In genomic region chr20:50312682-50313187, GRCh38 we compare ENCODE assay signal across 11 cellular contexts.
DNase-seq lines count a peak whose midpoint lies in the region; ATAC-seq, FAIRE-seq and TF ChIP-seq lines count a peak whose summit lies in the region.
"Had no signal": no experiment of that assay in that cellular context is flagged by ENCODE, and none has a peak within 500 bp of the region (broad histone marks: within the 10 kb centered on the region; RNA-seq: fewer than 3 reads in every experiment).

No MANE protein-coding gene starts in this region.

- no TSS peak for BruUV-seq in MCF 10A (replicated peaks; lab: Mats Ljungman, UMichigan)

- peaks cover 7% of the 10 kb centered on the region for H3K9me3 Mint-ChIP-seq in MCF 10A (ENCODE audit: unreplicated experiment)
- no peaks in the 10 kb centered on the region for H3K9me3 Mint-ChIP-seq in stimulated activated effector memory CD8-positive, alpha-beta T cell treated with anti-CD3 and anti-CD28 coated beads, Interleukin-12 subunit alpha, Interleukin-12 subunit beta, amount 100 ng/mL, for 72 hours

- TF ChIP-seq CTCF in MCF 10A (IDR thresholded peaks at IDR 0.05; ENCODE audit: unreplicated experiment): no peak
- TF ChIP-seq CTCF in keratinocyte (optimal IDR thresholded peaks at IDR 0.05 in 1 of 3, IDR thresholded peaks at IDR 0.05 in 1 of 3, conservative IDR thresholded peaks at IDR 0.05 in 1 of 3; ENCODE audit: extremely low read depth in 1 of 3, insufficient read depth in 2 of 3, low read length in 3 of 3): no peak

- intact Hi-C loops in MCF 10A (cut with micrococcal nuclease): no loop called here

- H3K27ac ChIP-seq in keratinocyte (ENCODE audit: control insufficient read depth, insufficient read depth, low read length): no peak overlapping the region
- peak overlapping the region; percentile 59 for H3K27ac ChIP-seq in skeletal muscle tissue (ENCODE audit: low read depth, low read length)

- POLR2A ChIA-PET in MCF 10A (lab: Yijun Ruan, JAX): interaction anchor here (0.6 to 7.4 kb wide), 12 partner anchors 8 to 200 kb away, joined by 3 to 41 read pairs (median 3); partner anchors contain the start of gene CEBPB

- CTCF ChIA-PET in MCF 10A (lab: Yijun Ruan, JAX): interaction anchor here (0.6 to 1.6 kb wide), 8 partner anchors 8 to 804 kb away, joined by 3 to 4 read pairs (median 3); no protein-coding TSS in a partner anchor

- H3K79me2 ChIP-seq in keratinocyte (ENCODE audit: control insufficient read depth, insufficient read depth, low read length): no peaks in the 10 kb centered on the region

- H3K36me3 ChIP-seq in keratinocyte (ENCODE audit: control insufficient read depth in 2 of 2, extremely low read depth in 1 of 2, insufficient read depth in 2 of 2, low read length in 2 of 2) (no peaks in the 10 kb centered on the region), skeletal muscle tissue (ENCODE audit: control insufficient read depth in 3 of 3, insufficient read depth in 3 of 3, low read length in 3 of 3) (no peaks in the 10 kb centered on the region)

- ATAC-seq in stimulated activated effector memory CD8-positive, alpha-beta T cell treated with anti-CD3 and anti-CD28 coated beads, Interleukin-12 subunit alpha, Interleukin-12 subunit beta, amount 100 ng/mL, for 72 hours: no peak
- ATAC-seq in HG03108 (IDR thresholded peaks at IDR 0.05; ENCODE audit: unreplicated experiment): no peak

- no peaks in the 10 kb centered on the region for H3K9me1 ChIP-seq in keratinocyte (ENCODE audit: control insufficient read depth, extremely low read depth, insufficient read depth, low read length)

- H3K9me3 ChIP-seq in keratinocyte (ENCODE audit: control insufficient read depth, low read depth, low read length): no peaks in the 10 kb centered on the region
- H3K9me3 ChIP-seq in skeletal muscle tissue (ENCODE audit: control insufficient read depth in 3 of 3, low read length in 3 of 3): no peaks in the 10 kb centered on the region

- peak overlapping the region; percentile 29 for H3K4me2 ChIP-seq in keratinocyte (ENCODE audit: control insufficient read depth, extremely low read depth, insufficient read depth, low read depth, low read length)

- H4K20me1 ChIP-seq in keratinocyte (ENCODE audit: control insufficient read depth, extremely low read depth, insufficient read depth, low read length): no peaks in the 10 kb centered on the region

- no peaks in the 10 kb centered on the region for H3K27me3 ChIP-seq in keratinocyte (ENCODE audit: control insufficient read depth, extremely low read depth, insufficient read depth, low read length)
- H3K27me3 ChIP-seq in skeletal muscle tissue (ENCODE audit: control insufficient read depth in 3 of 3, insufficient read depth in 3 of 3, low read length in 3 of 3): no peaks in the 10 kb centered on the region

- peaks cover 12% of the 10 kb centered on the region for H3K36me3 Mint-ChIP-seq in MCF 10A (ENCODE audit: insufficient read depth, unreplicated experiment)
- H3K36me3 Mint-ChIP-seq in stimulated activated effector memory CD8-positive, alpha-beta T cell treated with anti-CD3 and anti-CD28 coated beads, Interleukin-12 subunit alpha, Interleukin-12 subunit beta, amount 100 ng/mL, for 72 hours: no peaks in the 10 kb centered on the region

- H2AFZ ChIP-seq in keratinocyte (ENCODE audit: control insufficient read depth, low read length): peak overlapping the region; percentile 18

- H3K4me1 ChIP-seq in keratinocyte (ENCODE audit: control insufficient read depth, extremely low read depth, insufficient read depth, low read length) (peaks cover 26% of the 10 kb centered on the region), skeletal muscle tissue (ENCODE audit: control insufficient read depth in 3 of 3, insufficient read depth in 3 of 3, low read length in 3 of 3) (peaks cover 28 to 38% (median 36%) of the 10 kb centered on the region in 3 donors)

- H3K4me3 ChIP-seq in keratinocyte (ENCODE audit: control insufficient read depth in 2 of 3, extremely low read depth in 1 of 3, insufficient read depth in 2 of 3, low read depth in 1 of 3, low read length in 3 of 3) (no peak overlapping the region), skeletal muscle tissue (ENCODE audit: low read length in 3 of 3) (no peak overlapping the region)

- H3K4me3 Mint-ChIP-seq in MCF 10A (ENCODE audit: unreplicated experiment): peak overlapping the region; percentile 58
- no peak overlapping the region for H3K4me3 Mint-ChIP-seq in stimulated activated effector memory CD8-positive, alpha-beta T cell treated with anti-CD3 and anti-CD28 coated beads, Interleukin-12 subunit alpha, Interleukin-12 subunit beta, amount 100 ng/mL, for 72 hours

- H3K4me1 Mint-ChIP-seq in MCF 10A (ENCODE audit: insufficient read depth, unreplicated experiment): peaks cover 41% of the 10 kb centered on the region
- H3K4me1 Mint-ChIP-seq in stimulated activated effector memory CD8-positive, alpha-beta T cell treated with anti-CD3 and anti-CD28 coated beads, Interleukin-12 subunit alpha, Interleukin-12 subunit beta, amount 100 ng/mL, for 72 hours: peaks cover 31% of the 10 kb centered on the region

- DNase-seq in H4 (ENCODE audit: low spot score) (peak; percentile 68), MCF 10A (ENCODE audit: unreplicated experiment) (peak; percentile 98), keratinocyte (ENCODE audit: low read depth, low spot score) (no peak), DMS79 (lab: John Stamatoyannopoulos, UW) (no peak), NCI-H2107 treated with DMSO at 0.1 percent for 48 hours (lab: John Stamatoyannopoulos, UW; ENCODE audit: unreplicated experiment) (no peak)
- DNase-seq in stimulated activated effector memory CD8-positive, alpha-beta T cell treated with anti-CD3 and anti-CD28 coated beads, Interleukin-12 subunit alpha, Interleukin-12 subunit beta, amount 100 ng/mL, for 72 hours (ENCODE audit: low spot score in 2 of 2): no peak
- DNase-seq: activated naive CD4-positive, alpha-beta T cell treated with Interleukin-2 at 50 U/mL for 16 hours; NCI-H524 had no signal

- peak overlapping the region; percentile 84 for H3K27ac Mint-ChIP-seq in MCF 10A (ENCODE audit: low read depth, unreplicated experiment)
- H3K27ac Mint-ChIP-seq in stimulated activated effector memory CD8-positive, alpha-beta T cell treated with anti-CD3 and anti-CD28 coated beads, Interleukin-12 subunit alpha, Interleukin-12 subunit beta, amount 100 ng/mL, for 72 hours: no peak overlapping the region

- H3K9ac ChIP-seq in keratinocyte (ENCODE audit: control insufficient read depth, extremely low read depth, insufficient read depth, low read length) (no peak overlapping the region), skeletal muscle tissue (ENCODE audit: low read depth in 1 of 3, low read length in 3 of 3) (peak overlapping the region in 2 of 3 donors; percentile 11 to 40)

- no peak for FAIRE-seq in keratinocyte (lab: Jason Lieb, UNC)
- FAIRE-seq: TTC549 had no signal

- dilution Hi-C loops in keratinocyte (cut with MboI; ENCODE audit: extremely low pct_ligation_motif_present, low sequenced_read_pairs): no loop called here

- H3K27me3 Mint-ChIP-seq in MCF 10A (ENCODE audit: insufficient read depth, unreplicated experiment): no peaks in the 10 kb centered on the region

Comparison
In these comparisons a context has a peak if more than half of its experiments do, and no peak if none do; other contexts are left out.
1. DNase-seq: peak in H4 (single experiment) and MCF 10A (single experiment); none in keratinocyte (single experiment), DMS79 (single experiment), NCI-H2107 treated with DMSO at 0.1 percent for 48 hours (single experiment) and stimulated activated effector memory CD8-positive, alpha-beta T cell treated with anti-CD3 and anti-CD28 coated beads, Interleukin-12 subunit alpha, Interleukin-12 subunit beta, amount 100 ng/mL, for 72 hours (0 of 2).